32 cellular contexts compared by ENCODE assay signal in the genomic region with DNA sequence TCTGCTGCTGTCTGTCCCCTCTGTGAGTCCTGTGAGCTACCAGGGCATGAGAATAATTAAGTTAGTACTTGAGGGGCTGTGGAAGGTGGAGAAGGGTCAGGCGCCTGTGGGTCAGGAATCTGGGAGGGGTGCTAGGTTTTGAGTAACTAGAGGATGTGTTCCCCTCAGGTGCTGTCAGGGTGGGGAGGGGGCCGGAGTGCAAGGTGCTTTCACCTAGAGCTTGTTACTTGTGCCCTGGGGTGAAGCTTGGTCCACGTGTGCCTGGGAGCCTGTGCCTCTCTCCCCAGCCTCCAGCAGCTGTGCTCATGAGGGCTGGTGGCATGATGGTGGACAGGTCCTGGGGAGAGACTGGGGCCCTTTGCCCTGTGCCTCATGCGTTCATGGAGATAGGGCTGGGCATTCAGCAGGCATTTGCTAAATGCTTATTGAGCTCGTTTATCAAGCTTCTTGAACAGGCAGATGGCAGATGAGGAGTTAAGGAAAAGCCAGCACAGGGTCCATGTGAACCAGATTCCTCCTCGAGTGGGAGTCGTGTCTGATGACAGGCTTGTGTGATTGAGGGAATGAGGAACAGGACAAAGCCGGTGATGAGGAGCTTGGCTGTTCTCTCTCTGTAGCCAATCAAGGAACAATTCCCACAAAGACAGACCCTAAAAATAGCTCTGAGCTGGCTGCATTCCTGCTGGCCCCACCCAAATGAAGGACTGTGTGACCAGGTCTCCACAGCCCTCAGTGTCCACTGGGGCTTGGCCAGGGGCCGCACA. TPM values are rescaled to one million over a fixed set of nuclear protein-coding genes. Genes with fewer than 3 reads are reported as not detected.
DNase-seq lines count a peak whose midpoint lies in the region; ATAC-seq and TF ChIP-seq lines count a peak whose summit lies in the region.
"Had no signal": no experiment of that assay in that cellular context is flagged by ENCODE, and none has a peak within 500 bp of the region (broad histone marks: within the 10 kb centered on the region; RNA-seq: fewer than 3 reads in every experiment).

No MANE protein-coding gene starts in this region.

- H3K9me3 Mint-ChIP-seq in Calu3 (ENCODE audit: low read depth, unreplicated experiment): peaks cover 7% of the 10 kb centered on the region
- H3K9me3 Mint-ChIP-seq in natural killer cell: no peaks in the 10 kb centered on the region
- H3K9me3 Mint-ChIP-seq in naive thymus-derived CD8-positive, alpha-beta T cell: no peaks in the 10 kb centered on the region
- H3K9me3 Mint-ChIP-seq: activated CD4-positive, alpha-beta T cell treated with anti-CD3 and anti-CD28 coated beads, Interleukin-2, amount 10 ng/mL, durations not matched to agents 7 days and 5 days; activated T-cell treated with anti-CD3 and anti-CD28 coated beads, Interleukin-2, amount 50 U/mL, for 24 hours had no signal

- no peaks in the 10 kb centered on the region for H3K4me1 Mint-ChIP-seq in Calu3 (ENCODE audit: low read depth, unreplicated experiment)
- no peaks in the 10 kb centered on the region for H3K4me1 Mint-ChIP-seq in natural killer cell
- H3K4me1 Mint-ChIP-seq in naive thymus-derived CD8-positive, alpha-beta T cell: peaks cover 0 to 6% (median 0%) of the 10 kb centered on the region in 4 donors
- H3K4me1 Mint-ChIP-seq: activated CD4-positive, alpha-beta T cell treated with anti-CD3 and anti-CD28 coated beads, Interleukin-2, amount 10 ng/mL, durations not matched to agents 7 days and 5 days; CD8-positive, alpha-beta memory T cell had no signal

- H3K27ac Mint-ChIP-seq in Calu3 (ENCODE audit: unreplicated experiment) (no peak overlapping the region), natural killer cell (no peak overlapping the region)
- no peak overlapping the region for H3K27ac Mint-ChIP-seq in naive thymus-derived CD8-positive, alpha-beta T cell
- H3K27ac Mint-ChIP-seq: activated CD4-positive, alpha-beta T cell treated with anti-CD3 and anti-CD28 coated beads, Interleukin-2, amount 10 ng/mL, durations not matched to agents 7 days and 5 days; activated T-cell treated with anti-CD3 and anti-CD28 coated beads, Interleukin-2, amount 50 U/mL, for 24 hours; CD8-positive, alpha-beta memory T cell had no signal

- POLR2A ChIA-PET in naive thymus-derived CD8-positive, alpha-beta T cell (lab: Charles Lee): no interaction called here

- H3K27me3 ChIP-seq in right cardiac atrium (ENCODE audit: control insufficient read depth, insufficient read depth): no peaks in the 10 kb centered on the region
- H3K27me3 ChIP-seq: BE2C, left lung, Peyer's patch, sigmoid colon, SJCRH30 had no signal

- H3K27me3 Mint-ChIP-seq in Calu3 (ENCODE audit: unreplicated experiment): peaks cover 26% of the 10 kb centered on the region
- H3K27me3 Mint-ChIP-seq in natural killer cell (ENCODE audit: low read depth in 2 of 2): peaks cover 0 to 18% of the 10 kb centered on the region in 2 donors
- H3K27me3 Mint-ChIP-seq in naive thymus-derived CD8-positive, alpha-beta T cell: peaks cover 6 to 51% (median 21%) of the 10 kb centered on the region in 5 donors
- H3K27me3 Mint-ChIP-seq: activated CD4-positive, alpha-beta T cell treated with anti-CD3 and anti-CD28 coated beads, Interleukin-2, amount 10 ng/mL, durations not matched to agents 7 days and 5 days; brain had no signal

- ATAC-seq in right cardiac atrium: peak; percentile 63 to 71
- ATAC-seq in natural killer cell: no peak
- ATAC-seq in naive thymus-derived CD8-positive, alpha-beta T cell: no peak
- ATAC-seq: left lung had no signal

- H3K27ac ChIP-seq in right cardiac atrium (ENCODE audit: low read length): no peak overlapping the region
- H3K27ac ChIP-seq in coronary artery: no peak overlapping the region
- H3K27ac ChIP-seq: left lung, Peyer's patch, sigmoid colon had no signal

- CTCF ChIA-PET in Calu3 (lab: Charles Lee): interaction anchor here (0.5 kb wide), 1 partner anchor 7 kb away, joined by 4 read pairs; no protein-coding TSS in a partner anchor

- peak; percentile 2 for DNase-seq in Calu3
- DNase-seq in cerebellar cortex (ENCODE audit: low spot score): peak; percentile 65
- DNase-seq in right cardiac atrium: no peak
- DNase-seq in occipital lobe (lab: John Stamatoyannopoulos, UW): peak; percentile 32
- no peak for DNase-seq in natural killer cell
- DNase-seq in naive thymus-derived CD8-positive, alpha-beta T cell: no peak
- no peak for DNase-seq in coronary artery (ENCODE audit: low spot score)
- no peak for DNase-seq in activated CD4-positive, CD25-positive, alpha-beta regulatory T cell treated with anti-CD3 and anti-CD28 coated beads, Interleukin-2, amount 50 U/mL, for 72 hours
- DNase-seq: activated CD4-positive, alpha-beta T cell treated with anti-CD3 and anti-CD28 coated beads, Interleukin-2, amount 10 ng/mL, durations not matched to agents 7 days and 5 days; activated gamma-delta T cell treated with Interleukin-2 at 50 U/mL for 16 hours; activated T-cell treated with anti-CD3 and anti-CD28 coated beads, Interleukin-2, amount 50 U/mL, for 24 hours; BE2C; CD8-positive, alpha-beta memory T cell; cortex of kidney; foreskin fibroblast; GF-D8; KBM-7; left lung; NCI-H1105; NCI-H187 treated with DMSO at 0.1 percent for 48 hours; NCI-H2227 treated with DMSO at 0.1 percent for 48 hours; NCI-H69; nephron progenitor cell; Peyer's patch; sigmoid colon; stimulated activated CD4-positive, alpha-beta T cell treated with anti-CD3 and anti-CD28 coated beads, Interleukin-4, amount 100 ng/mL, for 4 hours; stimulated activated naive CD4-positive, alpha-beta T cell; T1000 had no signal

- no peaks in the 10 kb centered on the region for H3K9me3 ChIP-seq in right cardiac atrium (ENCODE audit: control insufficient read depth, low read length)
- H3K9me3 ChIP-seq: BE2C, HAP-1, left lung, Peyer's patch, sigmoid colon, SJCRH30 had no signal

- TF ChIP-seq CTCF in Calu3 (IDR thresholded peaks at IDR 0.05; ENCODE audit: unreplicated experiment) (no peak), natural killer cell (IDR thresholded peaks at IDR 0.05) (no peak), coronary artery (IDR thresholded peaks at IDR 0.05) (no peak)

- peaks cover 5% of the 10 kb centered on the region for H3K36me3 Mint-ChIP-seq in Calu3 (ENCODE audit: insufficient read depth, unreplicated experiment)
- H3K36me3 Mint-ChIP-seq in natural killer cell: no peaks in the 10 kb centered on the region
- H3K36me3 Mint-ChIP-seq in naive thymus-derived CD8-positive, alpha-beta T cell: no peaks in the 10 kb centered on the region
- H3K36me3 Mint-ChIP-seq: CD8-positive, alpha-beta memory T cell had no signal

- intact Hi-C loops in Calu3 (cut with micrococcal nuclease; ENCODE audit: unreplicated experiment): no loop called here
- intact Hi-C loops in right cardiac atrium (cut with DNase I): no loop called here
- intact Hi-C loops in natural killer cell (cut with micrococcal nuclease): no loop called here

- no TSS peak for BruUV-seq in Calu3 (replicated peaks; lab: Mats Ljungman, UMichigan)

- no peaks in the 10 kb centered on the region for H3K4me1 ChIP-seq in right cardiac atrium (ENCODE audit: control insufficient read depth, insufficient read depth, low read length)
- H3K4me1 ChIP-seq: BE2C, HAP-1, left lung, Peyer's patch, sigmoid colon had no signal

- H3K4me3 Mint-ChIP-seq in Calu3 (ENCODE audit: low read depth, unreplicated experiment) (no peak overlapping the region), natural killer cell (no peak overlapping the region)
- H3K4me3 Mint-ChIP-seq in naive thymus-derived CD8-positive, alpha-beta T cell: no peak overlapping the region
- H3K4me3 Mint-ChIP-seq: activated CD4-positive, alpha-beta T cell treated with anti-CD3 and anti-CD28 coated beads, Interleukin-2, amount 10 ng/mL, durations not matched to agents 7 days and 5 days; activated T-cell treated with anti-CD3 and anti-CD28 coated beads, Interleukin-2, amount 50 U/mL, for 24 hours; brain; CD8-positive, alpha-beta memory T cell; nephron progenitor cell had no signal

- 47% methylated on average over 9 of the region's 9 CpGs for WGBS in right cardiac atrium

- no peak overlapping the region for H3K4me3 ChIP-seq in right cardiac atrium (ENCODE audit: low read length)
- no peak overlapping the region for H3K4me3 ChIP-seq in coronary artery
- H3K4me3 ChIP-seq: HAP-1, left lung, Peyer's patch, sigmoid colon, SJCRH30 had no signal

RNA-seq across cellular contexts. Expression of gene CACNA1B, which starts 40.9 kb away (rescaled TPM):
- total RNA-seq in Calu3 (2022): not detected in 2 replicates
- total RNA-seq in right cardiac atrium: under 1 TPM; 0.06 to 0.44 (median 0.14) TPM
- polyA plus RNA-seq in right cardiac atrium: 0.05 TPM
- 35.6 TPM for total RNA-seq in occipital lobe
- under 1 TPM in 1 of 3 donors, not detected in 2; 0.07 TPM for total RNA-seq in natural killer cell
- not detected for total RNA-seq in naive thymus-derived CD8-positive, alpha-beta T cell
- not detected for polyA plus RNA-seq in naive thymus-derived CD8-positive, alpha-beta T cell
- total RNA-seq: activated CD4-positive, alpha-beta T cell treated with anti-CD3 and anti-CD28 coated beads, Interleukin-2, amount 10 ng/mL, durations not matched to agents 7 days and 5 days; CD8-positive, alpha-beta memory T cell; MCF 10A had no signal
- polyA plus RNA-seq: CD8-positive, alpha-beta memory T cell had no signal

Comparison
In these comparisons a context has a peak if more than half of its experiments do, and no peak if none do; other contexts are left out.
1. DNase-seq: peak in Calu3 (single experiment), cerebellar cortex (single experiment) and occipital lobe (single experiment); none in right cardiac atrium (0 of 3), natural killer cell (single experiment), naive thymus-derived CD8-positive, alpha-beta T cell (0 of 10), coronary artery (single experiment) and activated CD4-positive, CD25-positive, alpha-beta regulatory T cell treated with anti-CD3 and anti-CD28 coated beads, Interleukin-2, amount 50 U/mL, for 72 hours (single experiment).
2. ATAC-seq: peak in right cardiac atrium (2 of 2); none in natural killer cell (0 of 3) and naive thymus-derived CD8-positive, alpha-beta T cell (0 of 2).
3. RNA of gene CACNA1B, which starts 40.9 kb away (total RNA-seq): 35.6 TPM in occipital lobe (single experiment); 0.06 to 0.44 TPM in right cardiac atrium, not detected in naive thymus-derived CD8-positive, alpha-beta T cell, 0.07 TPM in natural killer cell and not detected in Calu3; every median in the first group is over 10 times any median in the second.